Comparison of ENCODE assay signal across 9 cellular contexts in the genomic region with DNA sequence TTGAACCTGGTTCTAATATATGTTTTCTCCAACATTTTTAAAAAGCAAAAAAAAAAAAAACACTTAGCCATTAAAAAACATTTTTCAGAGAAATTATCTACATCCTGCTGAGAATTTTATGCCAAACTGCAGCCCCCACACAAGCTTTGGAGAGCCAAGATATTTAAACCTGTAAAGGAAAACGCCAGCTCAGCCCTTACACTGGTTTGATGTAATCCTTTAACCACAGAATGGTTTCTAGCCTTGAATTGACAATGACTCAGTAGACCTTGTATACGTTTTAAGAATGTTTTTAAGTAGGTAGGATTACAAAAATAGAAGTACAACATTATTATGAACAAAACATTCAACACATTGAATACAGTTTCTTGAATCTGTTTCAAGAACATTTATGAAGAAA.
DNase-seq lines count a peak whose midpoint lies in the region; TF ChIP-seq lines count a peak whose summit lies in the region.
"Had no signal": no experiment of that assay in that cellular context is flagged by ENCODE, and none has a peak within 500 bp of the region (broad histone marks: within the 10 kb centered on the region; RNA-seq: fewer than 3 reads in every experiment).

No MANE protein-coding gene starts in this region.

- H3K27ac ChIP-seq in brain microvascular endothelial cell (no peak overlapping the region), Karpas-422 (ENCODE audit: low read length) (no peak overlapping the region)

- H3K9me2 ChIP-seq in Karpas-422 (replicated peaks; ENCODE audit: insufficient read depth, low read length): no peaks in the 10 kb centered on the region

- no peaks in the 10 kb centered on the region for H3K4me1 ChIP-seq in Karpas-422 (ENCODE audit: low read length)

- H3K9me3 ChIP-seq in Karpas-422 (ENCODE audit: low read length): no peaks in the 10 kb centered on the region

- in situ Hi-C loops in brain microvascular endothelial cell (cut with HindIII; ENCODE audit: low pct_ligation_motif_present, low sequenced_read_pairs): no loop called here

- DNase-seq in activated T-cell treated with anti-CD3 and anti-CD28 coated beads for 48 hours (ENCODE audit: low read depth): peak; percentile 4
- DNase-seq in activated T-cell treated with anti-CD3 and anti-CD28 coated beads, Interleukin-2, amount 50 U/mL, for 48 hours: no peak
- DNase-seq in NOMO-1 treated with DMSO at 0.1 percent for 48 hours (lab: John Stamatoyannopoulos, UW; ENCODE audit: unreplicated experiment): peak; percentile 67
- peak; percentile 77 for DNase-seq in brain microvascular endothelial cell
- peak; percentile 1 to 7 for DNase-seq in stimulated activated CD8-positive, alpha-beta memory T cell treated with anti-CD3 and anti-CD28 coated beads, Interleukin-15, amount 100 ng/mL, for 48 hours (ENCODE audit: low read depth in 2 of 2)
- no peak for DNase-seq in erythroblast (lab: John Stamatoyannopoulos, UW)
- no peak for DNase-seq in DMS79 treated with DMSO at 0.1 percent for 48 hours (lab: John Stamatoyannopoulos, UW)
- no peak for DNase-seq in Karpas-422
- DNase-seq: CD4-positive, alpha-beta memory T cell had no signal

- no peak overlapping the region for H2AFZ ChIP-seq in Karpas-422 (ENCODE audit: low read length)

- no peak overlapping the region for H3K4me3 ChIP-seq in brain microvascular endothelial cell (ENCODE audit: low read depth, low read length)
- no peak overlapping the region for H3K4me3 ChIP-seq in Karpas-422 (ENCODE audit: low read length)

- no peak overlapping the region for H3K9ac ChIP-seq in Karpas-422 (ENCODE audit: low read length)

- TF ChIP-seq CTCF in brain microvascular endothelial cell (IDR thresholded peaks at IDR 0.05; ENCODE audit: low read depth, low read length, missing control alignments): no peak

- no peaks in the 10 kb centered on the region for H3K79me2 ChIP-seq in Karpas-422 (ENCODE audit: low read length)

- no peak overlapping the region for H3K4me2 ChIP-seq in Karpas-422 (ENCODE audit: low read depth, low read length, poor library complexity, severe bottlenecking)

- no peak for TF ChIP-seq POLR2A in erythroblast (IDR thresholded peaks at IDR 0.05; ENCODE audit: low read length)

- H3K27me3 ChIP-seq in brain microvascular endothelial cell (replicated peaks): no peaks in the 10 kb centered on the region
- H3K27me3 ChIP-seq in Karpas-422 (ENCODE audit: low read length): no peaks in the 10 kb centered on the region

- H4K20me1 ChIP-seq in Karpas-422 (ENCODE audit: insufficient read depth, low read depth, low read length): peaks cover 29% of the 10 kb centered on the region

- H3K36me3 ChIP-seq in brain microvascular endothelial cell (replicated peaks) (no peaks in the 10 kb centered on the region), Karpas-422 (ENCODE audit: insufficient read depth, low read length) (no peaks in the 10 kb centered on the region)

Comparison
In these comparisons a context has a peak if more than half of its experiments do, and no peak if none do; other contexts are left out.
1. DNase-seq: peak in activated T-cell treated with anti-CD3 and anti-CD28 coated beads for 48 hours (single experiment), NOMO-1 treated with DMSO at 0.1 percent for 48 hours (single experiment), brain microvascular endothelial cell (single experiment) and stimulated activated CD8-positive, alpha-beta memory T cell treated with anti-CD3 and anti-CD28 coated beads, Interleukin-15, amount 100 ng/mL, for 48 hours (2 of 2); none in activated T-cell treated with anti-CD3 and anti-CD28 coated beads, Interleukin-2, amount 50 U/mL, for 48 hours (0 of 2), erythroblast (0 of 2), DMS79 treated with DMSO at 0.1 percent for 48 hours (single experiment) and Karpas-422 (single experiment).